12 cellular contexts compared by ENCODE assay signal in the genomic region with DNA sequence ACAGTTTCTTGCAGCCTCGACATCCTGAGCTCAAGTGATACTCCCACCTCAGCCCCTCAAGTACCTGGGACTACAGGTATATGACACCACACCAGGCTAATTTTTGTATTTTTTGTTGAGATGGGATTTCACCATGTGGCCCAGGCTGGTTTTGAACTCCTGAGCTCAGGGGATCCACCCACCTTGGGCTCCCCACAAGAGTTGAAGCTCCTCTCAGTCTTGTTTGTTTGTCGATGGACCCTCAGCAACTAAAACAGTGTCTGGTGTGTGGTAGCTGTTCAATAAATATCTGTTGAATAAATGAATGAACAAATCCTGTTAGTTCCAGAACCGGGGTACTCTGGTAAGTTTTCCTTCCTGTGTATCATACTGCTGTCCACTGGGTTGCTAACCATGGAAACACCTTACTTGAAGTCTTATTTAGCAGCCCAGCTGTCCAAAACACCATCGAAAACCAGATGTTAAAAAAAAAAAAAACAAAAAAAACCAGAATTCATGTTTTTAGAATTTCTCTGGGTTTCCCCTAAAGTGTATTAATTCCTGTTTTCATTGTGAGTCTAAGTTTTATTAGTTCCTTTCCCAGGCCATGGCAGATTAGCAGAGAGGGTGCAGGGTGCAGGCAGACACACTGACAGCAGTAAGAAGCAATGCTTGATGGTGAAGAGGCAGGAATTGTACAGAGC. TPM values are rescaled to one million over a fixed set of nuclear protein-coding genes. Genes with fewer than 3 reads are reported as not detected.
DNase-seq lines count a peak whose midpoint lies in the region; ATAC-seq, FAIRE-seq and TF ChIP-seq lines count a peak whose summit lies in the region.
"Had no signal": no experiment of that assay in that cellular context is flagged by ENCODE, and none has a peak within 500 bp of the region (broad histone marks: within the 10 kb centered on the region; RNA-seq: fewer than 3 reads in every experiment).

No MANE protein-coding gene starts in this region.

- no peaks in the 10 kb centered on the region for H3K27me3 ChIP-seq in HAP-1 (ENCODE audit: low read depth)
- H3K27me3 ChIP-seq: right atrium auricular region had no signal

- no peaks in the 10 kb centered on the region for H3K9me3 ChIP-seq in HAP-1
- H3K9me3 ChIP-seq: right atrium auricular region had no signal

- H3K4me1 Mint-ChIP-seq in mesothelial cell of epicardium, result peaks cover 22% of the 10 kb centered on the region

- no peak overlapping the region for H3K4me3 Mint-ChIP-seq in mesothelial cell of epicardium

- no peaks in the 10 kb centered on the region for H3K36me3 Mint-ChIP-seq in mesothelial cell of epicardium

- no peak overlapping the region for H3K4me3 ChIP-seq in HAP-1
- H3K4me3 ChIP-seq: GM23248, right atrium auricular region had no signal

- no peak for DNase-seq in mesothelial cell of epicardium (ENCODE audit: low spot score in 2 of 2, unreplicated experiment in 2 of 2)
- DNase-seq in HAP-1 (ENCODE audit: low spot score in 2 of 2), result no peak
- DNase-seq in occipital lobe (lab: John Stamatoyannopoulos, UW), result no peak
- DNase-seq in NCI-H146 treated with DMSO at 0.1 percent for 48 hours (lab: John Stamatoyannopoulos, UW; ENCODE audit: unreplicated experiment), result no peak
- DNase-seq in RCC 7860 (ENCODE audit: low spot score), result no peak
- DNase-seq: GM23248, left cardiac atrium, NCI-H526 had no signal

- H3K9me3 Mint-ChIP-seq in mesothelial cell of epicardium, result no peaks in the 10 kb centered on the region

- ATAC-seq in GM18870 (IDR thresholded peaks at IDR 0.05; ENCODE audit: unreplicated experiment) (peak; percentile 61), GM21717 (IDR thresholded peaks at IDR 0.05; ENCODE audit: unreplicated experiment) (peak; percentile 74), HG03442 (IDR thresholded peaks at IDR 0.05; ENCODE audit: unreplicated experiment) (peak; percentile 56)

- in situ Hi-C loops in HAP-1 (cut with MboI; ENCODE audit: low sequenced_read_pairs), result no loop called here

- no peak for TF ChIP-seq CTCF in mesothelial cell of epicardium (IDR thresholded peaks at IDR 0.05; ENCODE audit: unreplicated experiment)

- FAIRE-seq in RCC 7860 (lab: Jason Lieb, UNC), result no peak

- H3K4me1 ChIP-seq in HAP-1, result no peaks in the 10 kb centered on the region

- no peaks in the 10 kb centered on the region for H3K36me3 ChIP-seq in HAP-1 (replicated peaks)
- H3K36me3 ChIP-seq: right atrium auricular region had no signal

- H3K27ac Mint-ChIP-seq in mesothelial cell of epicardium, result peak overlapping the region; percentile 75

- no peaks in the 10 kb centered on the region for H3K27me3 Mint-ChIP-seq in mesothelial cell of epicardium (ENCODE audit: low read depth)

RNA-seq across cellular contexts. Expression of a gene that starts 7.8 kb away (rescaled TPM):
- 195 to 208 TPM (median 204 TPM) in 3 replicates for total RNA-seq in mesothelial cell of epicardium
- 162 TPM for total RNA-seq in occipital lobe
